In the genomic region with DNA sequence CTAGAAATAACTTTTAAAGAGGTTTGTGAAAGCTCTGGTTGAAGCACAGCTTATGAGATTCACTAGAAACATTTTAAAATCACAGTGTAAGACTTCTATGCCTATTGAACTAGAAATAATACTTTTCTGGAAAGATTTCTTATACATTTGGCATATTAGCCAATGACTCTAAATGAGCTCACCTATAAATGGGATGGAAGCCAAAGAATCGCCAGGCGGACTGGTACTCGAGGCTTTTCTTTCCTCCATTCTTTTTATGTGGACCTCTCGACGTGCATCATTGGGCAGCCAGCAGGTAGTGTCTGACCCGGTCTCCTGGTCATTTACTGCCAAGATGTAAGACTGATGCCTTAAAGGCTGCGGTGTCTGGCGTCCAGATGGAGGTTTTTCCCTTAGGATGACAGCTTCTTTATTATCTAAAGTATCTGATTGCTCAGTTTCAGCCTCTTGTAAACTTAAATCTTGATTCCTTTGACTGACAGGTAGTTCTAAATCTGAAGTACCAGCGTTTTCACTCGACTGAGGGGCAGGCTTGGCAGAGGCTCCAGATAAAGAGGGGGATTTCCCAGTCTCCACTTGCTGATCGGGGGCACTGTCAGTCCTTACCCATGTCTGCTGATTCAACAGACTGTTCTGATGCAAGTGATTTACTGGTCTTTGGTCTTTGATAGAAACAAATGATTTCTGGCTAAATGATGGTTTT, we compare ENCODE assay signal across 8 cellular contexts.
DNase-seq lines count a peak whose midpoint lies in the region; ATAC-seq, FAIRE-seq and TF ChIP-seq lines count a peak whose summit lies in the region.
"Not testable (repeated sequence)": the region's sequence is repeated elsewhere in the genome, so short reads cannot be mapped to it uniquely, and the experiment has no call there.

No MANE protein-coding gene starts in this region.

- not testable (repeated sequence) for H3K9me3 Mint-ChIP-seq in CD4-positive, CD25-positive, alpha-beta regulatory T cell; activated CD8-positive, alpha-beta memory T cell treated with anti-CD3 and anti-CD28 coated beads, Interleukin-2, amount 10 ng/mL, durations not matched to agents 7 days and 5 days (ENCODE audit: low read depth); naive thymus-derived CD4-positive, alpha-beta T cell

- H3K9me3 ChIP-seq in CD4-positive, CD25-positive, alpha-beta regulatory T cell (ENCODE audit: control insufficient read depth in 2 of 2, low read length in 2 of 2); PC-3 (ENCODE audit: low read length); GM12878 (replicated peaks; ENCODE audit: control insufficient read depth, insufficient read depth, low read length); naive thymus-derived CD4-positive, alpha-beta T cell (ENCODE audit: control insufficient read depth in 2 of 3, low read length in 3 of 3): not testable (repeated sequence)

- WGBS in GM12878 (ENCODE audit: insufficient coverage, insufficient replicate concordance, low lambda C conversion rate, missing lambda C conversion rate) = 73% methylated on average over 11 of the region's 11 CpGs

- H3F3A ChIP-seq in PC-3 (ENCODE audit: low read length, unreplicated experiment) = not testable (repeated sequence)

- TF ChIP-seq RAD21 in GM12878 (IDR thresholded peaks at IDR 0.05; ENCODE audit: insufficient read depth, low read depth, low read length) = not testable (repeated sequence)

- SMC1A ChIA-PET in GM12878 (lab: Charles Lee; ENCODE audit: uncharacterized antibody, unreplicated experiment) = interaction anchor here (5.6 kb wide), 1 partner anchor 461 kb away, joined by 77 read pairs; no protein-coding TSS in a partner anchor

- H4K20me1 ChIP-seq in PC-3 (ENCODE audit: low read length); GM12878 (ENCODE audit: control insufficient read depth, insufficient read depth): not testable (repeated sequence)

- not testable (repeated sequence) for TF ChIP-seq CTCF in PC-3 (conservative IDR thresholded peaks at IDR 0.05; ENCODE audit: low read depth, low read length); GM12878 (IDR thresholded peaks at IDR 0.05 in 2 of 3, conservative IDR thresholded peaks at IDR 0.05 in 1 of 3; ENCODE audit: control insufficient read depth in 2 of 3, extremely low read depth in 1 of 3, insufficient read depth in 1 of 3, low read depth in 3 of 3, low read length in 3 of 3); fibroblast of mammary gland (conservative IDR thresholded peaks at IDR 0.05; ENCODE audit: control insufficient read depth, insufficient read depth, low read depth, low read length)

- not testable (repeated sequence) for H3K9ac ChIP-seq in PC-3 (ENCODE audit: low read length); GM12878 (ENCODE audit: control insufficient read depth, insufficient read depth, low read length)

- H3K4me1 ChIP-seq in CD4-positive, CD25-positive, alpha-beta regulatory T cell (ENCODE audit: control insufficient read depth, insufficient read depth, low read length, poor library complexity, severe bottlenecking) = peaks cover 33% of the 10 kb centered on the region
- H3K4me1 ChIP-seq in PC-3 (ENCODE audit: insufficient read depth, low read length) = peaks cover 35% of the 10 kb centered on the region
- not testable (repeated sequence) for H3K4me1 ChIP-seq in GM12878 (ENCODE audit: control insufficient read depth, insufficient read depth, low read length)
- peaks cover 0 to 23% of the 10 kb centered on the region in 2 donors for H3K4me1 ChIP-seq in naive thymus-derived CD4-positive, alpha-beta T cell (ENCODE audit: control insufficient read depth in 2 of 2, insufficient read depth in 2 of 2, low read length in 2 of 2)

- H3K4me3 ChIP-seq in CD4-positive, CD25-positive, alpha-beta regulatory T cell (ENCODE audit: low read depth, low read length) = peak overlapping the region; percentile 69
- not testable (repeated sequence) for H3K4me3 ChIP-seq in PC-3 (ENCODE audit: low read length); GM12878; fibroblast of mammary gland (ENCODE audit: control insufficient read depth, low read depth, low read length); naive thymus-derived CD4-positive, alpha-beta T cell (ENCODE audit: low read length)

- POLR2A ChIA-PET in PC-3 (lab: Charles Lee; ENCODE audit: unreplicated experiment) = not testable (repeated sequence)
- POLR2A ChIA-PET in GM12878 (lab: Charles Lee) = interaction anchor here (0.6 kb wide), 1 partner anchor 19 kb away, joined by 5 read pairs; no protein-coding TSS in a partner anchor
- POLR2A ChIA-PET in naive thymus-derived CD4-positive, alpha-beta T cell (lab: Charles Lee) = interaction anchor here (2.6 kb wide), 1 partner anchor 397 kb away, joined by 6 read pairs; a partner anchor contains a TSS

- CTCF ChIA-PET in PC-3 (lab: Charles Lee); activated CD8-positive, alpha-beta memory T cell treated with anti-CD3 and anti-CD28 coated beads, Interleukin-2, amount 10 ng/mL, durations not matched to agents 7 days and 5 days (lab: Charles Lee): not testable (repeated sequence)
- CTCF ChIA-PET in GM12878 (lab: Yijun Ruan, JAX) = interaction anchor here (0.6 to 6.0 kb wide), 7 partner anchors 13 to 481 kb away, joined by 3 to 110 read pairs (median 23); no protein-coding TSS in a partner anchor
- CTCF ChIA-PET in naive thymus-derived CD4-positive, alpha-beta T cell (lab: Charles Lee) = interaction anchor here (2.1 kb wide), 1 partner anchor 23 kb away, joined by 12 read pairs; no protein-coding TSS in a partner anchor

- H2AFZ ChIP-seq in PC-3 (ENCODE audit: low read length); GM12878 (ENCODE audit: control insufficient read depth, low read depth, low read length): not testable (repeated sequence)

- H3K27me3 ChIP-seq in CD4-positive, CD25-positive, alpha-beta regulatory T cell (ENCODE audit: control insufficient read depth, insufficient read depth, low read length); PC-3 (ENCODE audit: low read length); GM12878 (replicated peaks in 1 of 2; ENCODE audit: control insufficient read depth in 2 of 2, insufficient read depth in 2 of 2, low read length in 1 of 2); naive thymus-derived CD4-positive, alpha-beta T cell (ENCODE audit: control insufficient read depth in 2 of 2, insufficient read depth in 2 of 2, low read length in 2 of 2): not testable (repeated sequence)

- TF ChIP-seq POLR2A in GM12892 (IDR thresholded peaks at IDR 0.05; ENCODE audit: low read depth, low read length); GM12878 (IDR thresholded peaks at IDR 0.05; ENCODE audit: low read depth, low read length): not testable (repeated sequence)

- peak; percentile 71 for FAIRE-seq in GM12892 (lab: Jason Lieb, UNC)
- FAIRE-seq in GM12878 (lab: Jason Lieb, UNC) = not testable (repeated sequence)

- in situ Hi-C loops in GM12878 (cut with MboI) = not testable (repeated sequence)

- not testable (repeated sequence) for H3K36me3 Mint-ChIP-seq in CD4-positive, CD25-positive, alpha-beta regulatory T cell; activated CD8-positive, alpha-beta memory T cell treated with anti-CD3 and anti-CD28 coated beads, Interleukin-2, amount 10 ng/mL, durations not matched to agents 7 days and 5 days
- peaks cover 5 to 18% (median 11%) of the 10 kb centered on the region in 5 donors for H3K36me3 Mint-ChIP-seq in naive thymus-derived CD4-positive, alpha-beta T cell

- H3K4me2 ChIP-seq in PC-3 (ENCODE audit: low read length); GM12878 (ENCODE audit: control insufficient read depth, insufficient read depth): not testable (repeated sequence)

- H3K4me1 Mint-ChIP-seq in CD4-positive, CD25-positive, alpha-beta regulatory T cell = peaks cover 12 to 61% (median 40%) of the 10 kb centered on the region in 4 donors
- H3K4me1 Mint-ChIP-seq in activated CD8-positive, alpha-beta memory T cell treated with anti-CD3 and anti-CD28 coated beads, Interleukin-2, amount 10 ng/mL, durations not matched to agents 7 days and 5 days = peaks cover 13% of the 10 kb centered on the region
- peaks cover 9 to 62% (median 48%) of the 10 kb centered on the region in 7 donors for H3K4me1 Mint-ChIP-seq in naive thymus-derived CD4-positive, alpha-beta T cell

- H3K27ac Mint-ChIP-seq in CD4-positive, CD25-positive, alpha-beta regulatory T cell = peak overlapping the region in 2 of 3 donors; percentile 71 to 92
- peak overlapping the region; percentile 24 for H3K27ac Mint-ChIP-seq in activated CD8-positive, alpha-beta memory T cell treated with anti-CD3 and anti-CD28 coated beads, Interleukin-2, amount 10 ng/mL, durations not matched to agents 7 days and 5 days
- peak overlapping the region in 8 of 9 donors; percentile 14 to 97 (median 88) for H3K27ac Mint-ChIP-seq in naive thymus-derived CD4-positive, alpha-beta T cell

- H3K9me2 ChIP-seq in PC-3 (replicated peaks; ENCODE audit: low read length) = not testable (repeated sequence)

- not testable (repeated sequence) for ATAC-seq in CD4-positive, CD25-positive, alpha-beta regulatory T cell (ENCODE audit: low read depth in 2 of 2); PC-3; activated CD8-positive, alpha-beta memory T cell treated with anti-CD3 and anti-CD28 coated beads, Interleukin-2, amount 10 ng/mL, durations not matched to agents 7 days and 5 days; GM12878; naive thymus-derived CD4-positive, alpha-beta T cell

- H3K27ac ChIP-seq in CD4-positive, CD25-positive, alpha-beta regulatory T cell (ENCODE audit: insufficient read depth, low read length, poor library complexity, severe bottlenecking) = peak overlapping the region; percentile 57
- H3K27ac ChIP-seq in PC-3 (ENCODE audit: low read length) = peak overlapping the region; percentile 29; the same call in 1 of the 2 replicates
- not testable (repeated sequence) for H3K27ac ChIP-seq in GM12878 (ENCODE audit: control insufficient read depth, insufficient read depth); naive thymus-derived CD4-positive, alpha-beta T cell (ENCODE audit: low read depth, low read length)

- peak overlapping the region in 1 of 4 donors; percentile 8 for H3K4me3 Mint-ChIP-seq in CD4-positive, CD25-positive, alpha-beta regulatory T cell
- H3K4me3 Mint-ChIP-seq in activated CD8-positive, alpha-beta memory T cell treated with anti-CD3 and anti-CD28 coated beads, Interleukin-2, amount 10 ng/mL, durations not matched to agents 7 days and 5 days; naive thymus-derived CD4-positive, alpha-beta T cell: not testable (repeated sequence)

- TF ChIP-seq EP300 in GM12878 (IDR thresholded peaks at IDR 0.05; ENCODE audit: borderline replicate concordance in 1 of 2, control insufficient read depth in 1 of 2, low read depth in 2 of 2, low read length in 2 of 2) = not testable (repeated sequence)

- intact Hi-C loops in PC-3 (cut with micrococcal nuclease); naive thymus-derived CD4-positive, alpha-beta T cell (cut with micrococcal nuclease): not testable (repeated sequence)
- intact Hi-C loops in GM12878 (cut with micrococcal nuclease; ENCODE audit: unreplicated experiment) = loop anchor here (10.0 kb wide), 1 partner anchor 605 kb away; no protein-coding TSS in a partner anchor

- H3K79me2 ChIP-seq in PC-3 (ENCODE audit: low read length); GM12878 (ENCODE audit: control insufficient read depth, insufficient read depth, low read length): not testable (repeated sequence)

- not testable (repeated sequence) for DNase-seq in CD4-positive, CD25-positive, alpha-beta regulatory T cell; GM12892 (ENCODE audit: insufficient read length); activated CD8-positive, alpha-beta memory T cell treated with anti-CD3 and anti-CD28 coated beads, Interleukin-2, amount 10 ng/mL, durations not matched to agents 7 days and 5 days; GM12878 (ENCODE audit: low read depth, low spot score); naive thymus-derived CD4-positive, alpha-beta T cell
- DNase-seq in PC-3 (peak; percentile 61), fibroblast of mammary gland (ENCODE audit: low read depth) (peak; percentile 32)
- peak; percentile 31 for DNase-seq in stimulated activated CD8-positive, alpha-beta memory T cell treated with anti-CD3 and anti-CD28 coated beads, Interleukin-4, amount 100 ng/mL, for 48 hours

- RAD21 ChIA-PET in GM12878 (lab: Charles Lee; ENCODE audit: unreplicated experiment) = interaction anchor here (2.2 to 5.3 kb wide), 2 partner anchors 397 to 462 kb away, joined by 5 to 48 read pairs; a partner anchor contains a TSS

- BruUV-seq in PC-3 (replicated peaks; lab: Mats Ljungman, UMichigan) (TSS peak; percentile 41), GM12878 (replicated peaks; lab: Mats Ljungman, UMichigan) (TSS peak; percentile 47)

- H3K27me3 Mint-ChIP-seq in CD4-positive, CD25-positive, alpha-beta regulatory T cell; activated CD8-positive, alpha-beta memory T cell treated with anti-CD3 and anti-CD28 coated beads, Interleukin-2, amount 10 ng/mL, durations not matched to agents 7 days and 5 days; naive thymus-derived CD4-positive, alpha-beta T cell: not testable (repeated sequence)

- not testable (repeated sequence) for H3K36me3 ChIP-seq in CD4-positive, CD25-positive, alpha-beta regulatory T cell (ENCODE audit: control insufficient read depth, insufficient read depth, low read length); PC-3 (ENCODE audit: low read depth, low read length); GM12878 (ENCODE audit: control insufficient read depth in 2 of 2, insufficient read depth in 2 of 2, low read length in 1 of 2); naive thymus-derived CD4-positive, alpha-beta T cell (ENCODE audit: control insufficient read depth in 2 of 3, insufficient read depth in 3 of 3, low read length in 3 of 3)

Comparison
In these comparisons a context has a peak if more than half of its experiments do, and no peak if none do; other contexts are left out.
1. H3K27ac Mint-ChIP-seq: peak in every context shown above with its lines; median percentile 88 in naive thymus-derived CD4-positive, alpha-beta T cell; 82 in CD4-positive, CD25-positive, alpha-beta regulatory T cell; 24 in activated CD8-positive, alpha-beta memory T cell treated with anti-CD3 and anti-CD28 coated beads, Interleukin-2, amount 10 ng/mL, durations not matched to agents 7 days and 5 days.